9 cellular contexts compared by ENCODE assay signal in genomic region chr11:662689-663274, GRCh38. TPM values are rescaled to one million over a fixed set of nuclear protein-coding genes. Genes with fewer than 3 reads are reported as not detected.
DNase-seq lines count a peak whose midpoint lies in the region; ATAC-seq, FAIRE-seq and TF ChIP-seq lines count a peak whose summit lies in the region.
"Had no signal": no experiment of that assay in that cellular context is flagged by ENCODE, and none has a peak within 500 bp of the region (broad histone marks: within the 10 kb centered on the region; RNA-seq: fewer than 3 reads in every experiment).

No MANE protein-coding gene starts in this region.

- peaks cover 8% of the 10 kb centered on the region for H3K79me2 ChIP-seq in hepatocyte

- no peak overlapping the region for H3K4me3 ChIP-seq in hepatocyte
- no peak overlapping the region for H3K4me3 ChIP-seq in small intestine (ENCODE audit: low read depth in 1 of 2, low read length in 2 of 2)

- WGBS in hepatocyte (ENCODE audit: low lambda C conversion rate, missing lambda C conversion rate), result 77% methylated on average over 15 of the region's 15 CpGs
- WGBS in small intestine, 3 donors, result 57 to 63% (median 58%) methylated on average over 15 of the region's 15 CpGs

- no peaks in the 10 kb centered on the region for H3K4me1 ChIP-seq in hepatocyte (ENCODE audit: insufficient read depth)
- peaks cover 0 to 2% of the 10 kb centered on the region in 2 donors for H3K4me1 ChIP-seq in small intestine (ENCODE audit: control insufficient read depth in 2 of 2, insufficient read depth in 1 of 2, low read depth in 1 of 2, low read length in 1 of 2)

- H3K9me2 ChIP-seq in hepatocyte (replicated peaks; ENCODE audit: insufficient read depth), result no peaks in the 10 kb centered on the region

- H4K20me1 ChIP-seq in hepatocyte (ENCODE audit: insufficient read depth, poor library complexity, severe bottlenecking), result no peaks in the 10 kb centered on the region

- peak; percentile 62 for TF ChIP-seq CTCF in hepatocyte (IDR thresholded peaks at IDR 0.05; ENCODE audit: poor library complexity)

- no peak for ATAC-seq in GM19324 (IDR thresholded peaks at IDR 0.05; ENCODE audit: low FRiP score, unreplicated experiment)

- H3K27me3 ChIP-seq in hepatocyte (no peaks in the 10 kb centered on the region), small intestine (ENCODE audit: control insufficient read depth in 2 of 2, insufficient read depth in 2 of 2, low read length in 2 of 2) (no peaks in the 10 kb centered on the region)

- H3K27ac ChIP-seq in hepatocyte, result no peak overlapping the region
- H3K27ac ChIP-seq in small intestine (ENCODE audit: low read depth in 1 of 2, low read length in 1 of 2), result no peak overlapping the region

- peak; percentile 92 for DNase-seq in AG08396 (ENCODE audit: low spot score)
- peak; percentile 58 for DNase-seq in GM18507 (ENCODE audit: extremely low spot score, insufficient read length, low read depth)
- DNase-seq in RPMI8226, result peak; percentile 41
- peak; percentile 75 for DNase-seq in astrocyte of the hippocampus (ENCODE audit: low read depth, low spot score)
- DNase-seq in hepatocyte (ENCODE audit: low spot score), result peak; percentile 68
- DNase-seq in small intestine, result peak; percentile 67
- DNase-seq in NCI-H146 treated with DMSO at 0.1 percent for 48 hours (lab: John Stamatoyannopoulos, UW; ENCODE audit: unreplicated experiment), result no peak

- H3K4me2 ChIP-seq in hepatocyte, result no peak overlapping the region

- H3K9me3 ChIP-seq in hepatocyte (ENCODE audit: low read depth) (no peaks in the 10 kb centered on the region), small intestine (ENCODE audit: control insufficient read depth, low read depth) (no peaks in the 10 kb centered on the region)

- FAIRE-seq in GM18507 (lab: Jason Lieb, UNC) (peak; percentile 69), small intestine (lab: Jason Lieb, UNC) (no peak)

- H2AFZ ChIP-seq in hepatocyte, result no peak overlapping the region

- no peaks in the 10 kb centered on the region for H3K36me3 ChIP-seq in hepatocyte (replicated peaks; ENCODE audit: insufficient read depth, low read depth)
- peaks cover 0 to 5% of the 10 kb centered on the region in 2 donors for H3K36me3 ChIP-seq in small intestine (ENCODE audit: control insufficient read depth in 2 of 2, insufficient read depth in 2 of 2, low read length in 2 of 2)

RNA-seq across cellular contexts. Expression of gene DRD4, which starts 25.7 kb away (rescaled TPM):
- not detected in 2 replicates for total RNA-seq in hepatocyte
- polyA plus RNA-seq in hepatocyte (1.1 and 2.9 TPM in 2 replicates), small intestine (1 to 10 TPM in 1 of 3 donors, under 1 TPM in 2; 0.51 to 1.4 (median 0.89) TPM)

RNA-seq across cellular contexts. Expression of gene DEAF1, which starts 32.2 kb away (rescaled TPM):
- total RNA-seq in hepatocyte, result 27.2 and 41.5 TPM in 2 replicates
- 59.1 and 75.1 TPM in 2 replicates for polyA plus RNA-seq in hepatocyte
- polyA plus RNA-seq in small intestine, result 10 to 100 TPM; 18.2 to 39.6 (median 35.4) TPM

RNA-seq across cellular contexts. Expression of gene TMEM80, which starts 32.8 kb away (rescaled TPM):
- total RNA-seq in hepatocyte, result 23.8 and 26.7 TPM in 2 replicates
- polyA plus RNA-seq in hepatocyte, result 35.5 and 38.1 TPM in 2 replicates
- 10 to 100 TPM; 11.9 to 22.4 (median 20.1) TPM for polyA plus RNA-seq in small intestine

RNA-seq across cellular contexts. Expression of gene SCT, which starts 35.8 kb away (rescaled TPM):
- total RNA-seq in hepatocyte, result not detected in 2 replicates
- polyA plus RNA-seq in hepatocyte (20.5 and 21.7 TPM in 2 replicates), small intestine (10 to 100 TPM in 2 of 3 donors, 1 to 10 TPM in 1; 4.8 to 25.7 (median 18.9) TPM)
- polyA plus RNA-seq: esophagus had no signal

RNA-seq across cellular contexts. Expression of gene CDHR5, which starts 38.0 kb away (rescaled TPM):
- total RNA-seq in hepatocyte, result 91.5 and 114 TPM in 2 replicates
- 142 and 166 TPM in 2 replicates for polyA plus RNA-seq in hepatocyte
- 100 to 1,000 TPM; 112 to 941 (median 931) TPM for polyA plus RNA-seq in small intestine
